Comparison of ENCODE assay signal across 8 cellular contexts in genomic region chr2:218465987-218466633, GRCh38. TPM values are rescaled to one million over a fixed set of nuclear protein-coding genes. Genes with fewer than 3 reads are reported as not detected.
DNase-seq lines count a peak whose midpoint lies in the region; ATAC-seq, FAIRE-seq and TF ChIP-seq lines count a peak whose summit lies in the region.

No MANE protein-coding gene starts in this region.

- no peaks in the 10 kb centered on the region for H3K27me3 ChIP-seq in heart right ventricle

- TF ChIP-seq CTCF in heart right ventricle (IDR thresholded peaks at IDR 0.05): peak in 8 of 9 donors; percentile 30 to 68 (median 60)

- peak; percentile 72 for FAIRE-seq in TTC549 (lab: Jason Lieb, UNC)

- intact Hi-C loops in heart right ventricle (cut with DNase I): loop anchor here in 9 of 10 donors (1.0 to 10.0 kb wide), 9 partner anchors 59 to 281 kb away; partner anchors contain the start of genes TMBIM1 (in 3 of the 9), AAMP (in 1 of the 9) and PNKD (in 1 of the 9)

- 36 to 39% methylated on average over 3 of the region's 3 CpGs for WGBS in heart right ventricle, 2 donors

- ATAC-seq in heart right ventricle: peak in 3 of 8 donors; percentile 37 to 53 (median 44)
- ATAC-seq in HG03025 (IDR thresholded peaks at IDR 0.05; ENCODE audit: low FRiP score, unreplicated experiment): no peak

- H3K36me3 ChIP-seq in heart right ventricle: peaks cover 0 to 72% (median 9%) of the 10 kb centered on the region in 9 donors

- no peak overlapping the region for H3K4me3 ChIP-seq in heart right ventricle

- no peak overlapping the region for H3K27ac ChIP-seq in heart right ventricle

- no peaks in the 10 kb centered on the region for H3K9me3 ChIP-seq in heart right ventricle

- DNase-seq in NCI-H526 (lab: John Stamatoyannopoulos, UW): peak; percentile 8 to 29
- no peak for DNase-seq in NCI-H526 treated with DMSO at 0.1 percent for 48 hours (lab: John Stamatoyannopoulos, UW)
- no peak for DNase-seq in heart right ventricle
- DNase-seq in superior temporal gyrus (ENCODE audit: extremely low spot score): peak; percentile 60
- no peak for DNase-seq in islet precursor cell
- DNase-seq in amygdala (lab: John Stamatoyannopoulos, UW): no peak

- peaks cover 0 to 9% (median 0%) of the 10 kb centered on the region in 9 donors for H3K4me1 ChIP-seq in heart right ventricle

RNA-seq across cellular contexts. Expression of gene VIL1, which starts 47.2 kb away (rescaled TPM):
- total RNA-seq in heart right ventricle: not detected
- polyA plus RNA-seq in heart right ventricle: under 1 TPM in 1 of 2 donors, not detected in 1; 0.06 TPM

Comparison
In these comparisons a context has a peak if more than half of its experiments do, and no peak if none do; other contexts are left out.
1. DNase-seq: peak in NCI-H526 (2 of 2) and superior temporal gyrus (single experiment); none in NCI-H526 treated with DMSO at 0.1 percent for 48 hours (single experiment), heart right ventricle (0 of 2), islet precursor cell (single experiment) and amygdala (0 of 56).